Comparison of ENCODE assay signal across 15 cellular contexts in genomic region chr9:76415154-76415553, GRCh38. TPM values are rescaled to one million over a fixed set of nuclear protein-coding genes. Genes with fewer than 3 reads are reported as not detected.
DNase-seq lines count a peak whose midpoint lies in the region; ATAC-seq and TF ChIP-seq lines count a peak whose summit lies in the region.
"Had no signal": no experiment of that assay in that cellular context is flagged by ENCODE, and none has a peak within 500 bp of the region (broad histone marks: within the 10 kb centered on the region; RNA-seq: fewer than 3 reads in every experiment).

No MANE protein-coding gene starts in this region.

- H3K27ac ChIP-seq in adrenal gland = peak overlapping the region in 2 of 5 donors; percentile 11 to 23
- no peak overlapping the region for H3K27ac ChIP-seq in GM23338 (ENCODE audit: low read depth)

- intact Hi-C loops in Calu3 (cut with micrococcal nuclease; ENCODE audit: unreplicated experiment) = no loop called here
- intact Hi-C loops in adrenal gland (cut with DNase I) = no loop called here
- intact Hi-C loops in Right ventricle myocardium superior (cut with DNase I) = no loop called here

- H3K36me3 Mint-ChIP-seq in Calu3 (ENCODE audit: insufficient read depth, unreplicated experiment) = no peaks in the 10 kb centered on the region
- 0 out of 3 replicates have a peak, but pooled peaks cover 7% of the 10 kb centered on the region for H3K36me3 Mint-ChIP-seq in GM23338 (ENCODE audit: low read depth)

- CTCF ChIA-PET in Calu3 (lab: Charles Lee) = no interaction called here

- no peaks in the 10 kb centered on the region for H3K79me2 ChIP-seq in GM23338 (replicated peaks; ENCODE audit: insufficient read depth)

- H3K4me3 Mint-ChIP-seq in Calu3 (ENCODE audit: low read depth, unreplicated experiment) = no peak overlapping the region
- H3K4me3 Mint-ChIP-seq in GM23338 = no peak overlapping the region
- H3K4me3 Mint-ChIP-seq: activated B cell treated with CpG ODN at 0.5 μM for 24 hours, mesothelial cell of epicardium had no signal

- H2AFZ ChIP-seq in GM23338 = no peak overlapping the region

- TF ChIP-seq CTCF in Calu3 (IDR thresholded peaks at IDR 0.05; ENCODE audit: unreplicated experiment) = no peak
- no peak for TF ChIP-seq CTCF in adrenal gland (IDR thresholded peaks at IDR 0.05)
- no peak for TF ChIP-seq CTCF in GM23338 (conservative IDR thresholded peaks at IDR 0.05; ENCODE audit: low read depth in 2 of 2)

- H3K4me1 ChIP-seq in adrenal gland (replicated peaks in 1 of 2) (peaks cover 0 to 5% of the 10 kb centered on the region in 2 donors), GM23338 (ENCODE audit: insufficient read depth) (peaks cover 16% of the 10 kb centered on the region)

- BruUV-seq in Calu3 (replicated peaks; lab: Mats Ljungman, UMichigan) = no TSS peak

- H3K27ac Mint-ChIP-seq in Calu3 (ENCODE audit: unreplicated experiment) (peak overlapping the region; percentile 88), GM23338 (no peak overlapping the region)
- H3K27ac Mint-ChIP-seq: activated B cell treated with CpG ODN at 0.5 μM for 24 hours, mesothelial cell of epicardium, T-helper 17 cell had no signal

- H3K9me3 Mint-ChIP-seq in Calu3 (ENCODE audit: low read depth, unreplicated experiment) (peaks cover 8% of the 10 kb centered on the region), GM23338 (peaks cover 7% of the 10 kb centered on the region; the same call in 1 of the 3 replicates)

- H3K27me3 Mint-ChIP-seq in Calu3 (ENCODE audit: unreplicated experiment) (no peaks in the 10 kb centered on the region), GM23338 (ENCODE audit: insufficient read depth, low read depth, poor library complexity) (peaks cover 4% of the 10 kb centered on the region)
- H3K27me3 Mint-ChIP-seq: T-helper 17 cell had no signal

- H3K9me3 ChIP-seq in adrenal gland (replicated peaks in 1 of 3) = no peaks in the 10 kb centered on the region

- H3K4me1 Mint-ChIP-seq in Calu3 (ENCODE audit: low read depth, unreplicated experiment) (peaks cover 36% of the 10 kb centered on the region), GM23338 (peaks cover 28% of the 10 kb centered on the region)
- H3K4me1 Mint-ChIP-seq: activated B cell treated with CpG ODN at 0.5 μM for 24 hours had no signal

- ATAC-seq in GM21737 (IDR thresholded peaks at IDR 0.05; ENCODE audit: unreplicated experiment) (no peak), Right ventricle myocardium superior (ENCODE audit: poor library complexity) (no peak), HG03520 (IDR thresholded peaks at IDR 0.05; ENCODE audit: unreplicated experiment) (no peak), GM23338 (no peak)
- ATAC-seq: T-helper 17 cell had no signal

- no peaks in the 10 kb centered on the region for H3F3A ChIP-seq in GM23338 (replicated peaks; ENCODE audit: low read depth)

- no peak overlapping the region for H3K4me3 ChIP-seq in adrenal gland
- no peak overlapping the region for H3K4me3 ChIP-seq in GM23338

- H3K27me3 ChIP-seq in adrenal gland = no peaks in the 10 kb centered on the region
- H3K27me3 ChIP-seq in GM23338 (ENCODE audit: insufficient read depth) = no peaks in the 10 kb centered on the region

- DNase-seq in Calu3 (no peak), HCEC 1CT (peak; percentile 30), adrenal gland (peak in 6 of 7 donors; percentile 24 to 55 (median 44)), kidney glomerular epithelial cell (lab: John Stamatoyannopoulos, UW) (peak; percentile 4), Right ventricle myocardium superior (no peak), GM23338 (ENCODE audit: low spot score) (no peak)
- DNase-seq: activated B cell treated with CpG ODN at 0.5 μM for 24 hours; activated effector memory CD4-positive, alpha-beta T cell treated with anti-CD3 and anti-CD28 coated beads, Interleukin-2, amount 50 U/mL, for 16 hours; DMS 273 treated with DMSO at 0.1 percent for 48 hours; SHP77 treated with DMSO at 0.1 percent for 48 hours; stimulated activated CD4-positive, alpha-beta T cell treated with anti-CD3 and anti-CD28 coated beads, Interleukin-4, amount 100 ng/mL, for 1 hour; T-helper 17 cell had no signal

- H3K36me3 ChIP-seq in adrenal gland (replicated peaks in 1 of 2) (no peaks in the 10 kb centered on the region), GM23338 (ENCODE audit: insufficient read depth) (no peaks in the 10 kb centered on the region)

- no peaks in the 10 kb centered on the region for H3K9me2 ChIP-seq in GM23338 (ENCODE audit: insufficient read depth)

- TF ChIP-seq POLR2A in adrenal gland (IDR thresholded peaks at IDR 0.05) = no peak

- WGBS in adrenal gland, 4 donors = 60 to 80% (median 75%) methylated on average over 2 of the region's 2 CpGs

- H3K4me2 ChIP-seq in GM23338 = no peak overlapping the region

- H4K20me1 ChIP-seq in GM23338 (replicated peaks; ENCODE audit: insufficient read depth) = no peaks in the 10 kb centered on the region

TF ChIP-seq in GM23338, 12 proteins besides CTCF, POLR2A, EP300 and RAD21:
- TF ChIP-seq ZNF331 (CRISPR knock-in tag; IDR thresholded peaks at IDR 0.05; ENCODE audit: low read depth) (no peak), REST (IDR thresholded peaks at IDR 0.05; ENCODE audit: unreplicated experiment) (no peak), ETS1 (IDR thresholded peaks at IDR 0.05) (no peak)

RNA-seq across cellular contexts. Expression of gene RFK, which starts 20.9 kb away (rescaled TPM):
- 13.0 and 14.0 TPM in 2 replicates for total RNA-seq in Calu3 (2022)
- 10 to 100 TPM; 10.3 to 29.0 (median 22.5) TPM for total RNA-seq in adrenal gland
- 10 to 100 TPM in 1 of 3 donors, 1 to 10 TPM in 2; 8.1 to 48.5 (median 9.2) TPM for polyA plus RNA-seq in adrenal gland
- total RNA-seq in Right ventricle myocardium superior = 24.4 TPM
- total RNA-seq in GM23338 (2014; rRNA removed; shearing (Covaris generic)) = 15.2 and 19.0 TPM in 2 replicates
- polyA plus RNA-seq in GM23338 (2016; fragmentation: Nextera tagmentation; extraction: Ambion mirVana) = 15.4 and 17.3 TPM in 2 replicates

RNA-seq across cellular contexts. Expression of gene GCNT1, which starts 43.8 kb away (rescaled TPM):
- total RNA-seq in Calu3 (2022) = 5.0 and 7.9 TPM in 2 replicates
- 10 to 100 TPM in 1 of 8 donors, 1 to 10 TPM in 6, under 1 TPM in 1; 0.79 to 56.4 (median 3.9) TPM for total RNA-seq in adrenal gland
- polyA plus RNA-seq in adrenal gland = 1 to 10 TPM in 2 of 3 donors, under 1 TPM in 1; 0.77 to 1.3 (median 1.2) TPM
- total RNA-seq in Right ventricle myocardium superior = 3.0 TPM
- 5.5 and 11.4 TPM in 2 replicates for total RNA-seq in GM23338 (2014; rRNA removed; shearing (Covaris generic))
- polyA plus RNA-seq in GM23338 (2016; fragmentation: Nextera tagmentation; extraction: Ambion mirVana) = 3.1 and 4.2 TPM in 2 replicates

Comparison
In these comparisons a context has a peak if more than half of its experiments do, and no peak if none do; other contexts are left out.
1. DNase-seq: peak in HCEC 1CT (single experiment), adrenal gland (6 of 7) and kidney glomerular epithelial cell (single experiment); none in Calu3 (single experiment), Right ventricle myocardium superior (single experiment) and GM23338 (single experiment).